In genomic region chr10:71383972-71384687, GRCh38 we compare ENCODE assay signal across 9 cellular contexts. TPM values are rescaled to one million over a fixed set of nuclear protein-coding genes. Genes with fewer than 3 reads are reported as not detected.
DNase-seq lines count a peak whose midpoint lies in the region; ATAC-seq and TF ChIP-seq lines count a peak whose summit lies in the region.
"Had no signal": no experiment of that assay in that cellular context is flagged by ENCODE, and none has a peak within 500 bp of the region (broad histone marks: within the 10 kb centered on the region; RNA-seq: fewer than 3 reads in every experiment).

No MANE protein-coding gene starts in this region.

- CTCF ChIA-PET in activated naive CD4-positive, alpha-beta T cell treated with anti-CD3 and anti-CD28 coated beads for 36 hours (lab: Charles Lee), result interaction anchor here (0.6 to 6.7 kb wide), 21 partner anchors 8 to 438 kb away, joined by 3 to 53 read pairs (median 3); no protein-coding TSS in a partner anchor

- H3K27me3 ChIP-seq in prostate gland (replicated peaks; ENCODE audit: insufficient read depth) (no peaks in the 10 kb centered on the region), aorta (ENCODE audit: control insufficient read depth in 1 of 2, insufficient read depth in 2 of 2, low read length in 1 of 2) (no peaks in the 10 kb centered on the region)

- H3K4me1 Mint-ChIP-seq in activated naive CD4-positive, alpha-beta T cell treated with anti-CD3 and anti-CD28 coated beads for 36 hours (ENCODE audit: low read depth), result no peaks in the 10 kb centered on the region

- no peak for TF ChIP-seq POLR2A in prostate gland (IDR thresholded peaks at IDR 0.05)

- H3K27ac Mint-ChIP-seq in activated naive CD4-positive, alpha-beta T cell treated with anti-CD3 and anti-CD28 coated beads for 36 hours, result no peak overlapping the region

- H3K4me3 Mint-ChIP-seq in activated naive CD4-positive, alpha-beta T cell treated with anti-CD3 and anti-CD28 coated beads for 36 hours, result no peak overlapping the region

- peak; percentile 65 for DNase-seq in GDM1 (lab: John Stamatoyannopoulos, UW)
- DNase-seq in SK-N-DZ (ENCODE audit: low spot score), result peak; percentile 44
- peak; percentile 84 for DNase-seq in activated naive CD4-positive, alpha-beta T cell treated with anti-CD3 and anti-CD28 coated beads for 36 hours
- DNase-seq in head of caudate nucleus, result peak; percentile 68 to 96 (median 88)
- DNase-seq in prostate gland (ENCODE audit: low spot score), result peak; percentile 46
- DNase-seq in aorta, result peak; percentile 77 to 91

- no peaks in the 10 kb centered on the region for H3K36me3 ChIP-seq in prostate gland
- no peaks in the 10 kb centered on the region for H3K36me3 ChIP-seq in aorta (ENCODE audit: control insufficient read depth in 1 of 2, insufficient read depth in 2 of 2, low read length in 1 of 2)

- intact Hi-C loops in activated naive CD4-positive, alpha-beta T cell treated with anti-CD3 and anti-CD28 coated beads for 36 hours (cut with micrococcal nuclease), result loop anchor here (1.0 to 2.0 kb wide), 6 partner anchors 65 to 513 kb away; partner anchors contain the start of gene SLC29A3
- intact Hi-C loops in head of caudate nucleus (cut with DNase I), result loop anchor here (5.0 kb wide), 1 partner anchor 228 kb away; no protein-coding TSS in a partner anchor
- intact Hi-C loops in prostate gland (cut with DNase I), result loop anchor here (5.0 kb wide), 2 partner anchors 188 to 323 kb away; no protein-coding TSS in a partner anchor
- intact Hi-C loops in aorta (cut with DNase I), result loop anchor here (2.0 to 10.0 kb wide), 4 partner anchors 187 to 428 kb away; no protein-coding TSS in a partner anchor

- 34% methylated on average over 10 of the region's 10 CpGs for WGBS in prostate gland
- 33% methylated on average over 10 of the region's 10 CpGs for WGBS in aorta, 2 donors

- ATAC-seq in HG03439 (IDR thresholded peaks at IDR 0.05; ENCODE audit: unreplicated experiment) (peak; percentile 71), aorta (ENCODE audit: low FRiP score) (peak; percentile 86), GM21515 (IDR thresholded peaks at IDR 0.05; ENCODE audit: unreplicated experiment) (no peak)

- no peaks in the 10 kb centered on the region for H3K27me3 Mint-ChIP-seq in activated naive CD4-positive, alpha-beta T cell treated with anti-CD3 and anti-CD28 coated beads for 36 hours (ENCODE audit: low read depth)

- no peaks in the 10 kb centered on the region for H3K9me3 Mint-ChIP-seq in activated naive CD4-positive, alpha-beta T cell treated with anti-CD3 and anti-CD28 coated beads for 36 hours

- no peaks in the 10 kb centered on the region for H3K36me3 Mint-ChIP-seq in activated naive CD4-positive, alpha-beta T cell treated with anti-CD3 and anti-CD28 coated beads for 36 hours (ENCODE audit: low read depth)

- TF ChIP-seq CTCF in prostate gland (IDR thresholded peaks at IDR 0.05), result peak; percentile 71 to 92 (median 88)

- H3K4me3 ChIP-seq in prostate gland (no peak overlapping the region), aorta (ENCODE audit: low read length in 2 of 2) (no peak overlapping the region)

- no peaks in the 10 kb centered on the region for H3K4me1 ChIP-seq in prostate gland (replicated peaks)
- H3K4me1 ChIP-seq in aorta (ENCODE audit: control insufficient read depth in 1 of 2, insufficient read depth in 2 of 2, low read length in 2 of 2), result no peaks in the 10 kb centered on the region

- H3K9me3 ChIP-seq in prostate gland, result no peaks in the 10 kb centered on the region
- H3K9me3 ChIP-seq in aorta (ENCODE audit: control insufficient read depth, low read length), result no peaks in the 10 kb centered on the region

- H3K27ac ChIP-seq in prostate gland (no peak overlapping the region), aorta (ENCODE audit: low read depth in 1 of 2, low read length in 2 of 2) (no peak overlapping the region)

RNA-seq across cellular contexts. Expression of gene CDH23, which starts 12.6 kb away (rescaled TPM):
- not detected in 2 replicates for polyA plus RNA-seq in SK-N-DZ (2014; cell fraction: cytosol; rRNA removed)
- polyA plus RNA-seq in SK-N-DZ (2014; cell fraction: nucleus; rRNA removed), result 0.77 TPM in 1 of 2 replicates, not detected in the other
- 1 to 10 TPM; 1.6 TPM for total RNA-seq in activated naive CD4-positive, alpha-beta T cell treated with anti-CD3 and anti-CD28 coated beads for 36 hours
- total RNA-seq in prostate gland (10 to 100 TPM in 1 of 2 donors, 1 to 10 TPM in 1; 3.9 to 74.8 TPM), aorta (10 to 100 TPM in 1 of 2 donors, 1 to 10 TPM in 1; 7.5 to 16.6 TPM)
- polyA plus RNA-seq in aorta, result 1 to 10 TPM in 1 of 2 donors, under 1 TPM in 1; 0.50 to 7.0 TPM
- total RNA-seq: glomerular endothelial cell had no signal
